Comparison of ENCODE assay signal across 17 cellular contexts in genomic region chr3:37537914-37538691, GRCh38.
DNase-seq lines count a peak whose midpoint lies in the region; ATAC-seq and TF ChIP-seq lines count a peak whose summit lies in the region.
"Had no signal": no experiment of that assay in that cellular context is flagged by ENCODE, and none has a peak within 500 bp of the region (broad histone marks: within the 10 kb centered on the region; RNA-seq: fewer than 3 reads in every experiment).

No MANE protein-coding gene starts in this region.

- CTCF ChIA-PET in PC-3 (lab: Charles Lee) = no interaction called here

- H3K9ac ChIP-seq in PC-3 (ENCODE audit: low read length) = no peak overlapping the region

- no peak overlapping the region for H3K4me2 ChIP-seq in PC-3 (ENCODE audit: low read length)

- BruUV-seq in PC-3 (replicated peaks; lab: Mats Ljungman, UMichigan) = no TSS peak

- POLR2A ChIA-PET in PC-3 (lab: Charles Lee; ENCODE audit: unreplicated experiment) = no interaction called here

- no peak for TF ChIP-seq POLR2A in spleen (IDR thresholded peaks at IDR 0.05)
- TF ChIP-seq POLR2A in Peyer's patch (IDR thresholded peaks at IDR 0.05) = no peak
- no peak for TF ChIP-seq POLR2A in prostate gland (IDR thresholded peaks at IDR 0.05)

- H3K4me3 ChIP-seq in H7 (ENCODE audit: insufficient read depth, low read depth, low read length) (no peak overlapping the region), esophagus (ENCODE audit: low read depth in 1 of 2, low read length in 2 of 2) (no peak overlapping the region), spleen (no peak overlapping the region), Peyer's patch (no peak overlapping the region), prostate gland (no peak overlapping the region), PC-3 (ENCODE audit: low read length) (no peak overlapping the region)
- H3K4me3 ChIP-seq: right lobe of liver had no signal

- H3K27ac ChIP-seq in esophagus (ENCODE audit: low read depth in 2 of 2, low read length in 1 of 2) (peak overlapping the region; percentile 38 to 42), spleen (peak overlapping the region in 7 of 8 donors; percentile 26 to 63 (median 52)), Peyer's patch (peak overlapping the region in 2 of 4 donors; percentile 53 to 71), prostate gland (peak overlapping the region in 1 of 2 donors; percentile 7), PC-3 (ENCODE audit: low read length) (no peak overlapping the region)
- H3K27ac ChIP-seq: right lobe of liver had no signal

- H3K9me2 ChIP-seq in PC-3 (replicated peaks; ENCODE audit: low read length) = no peaks in the 10 kb centered on the region

- peak; percentile 45 for DNase-seq in H7
- peak; percentile 68 for DNase-seq in left kidney (ENCODE audit: low read depth, low spot score)
- DNase-seq in spleen = no peak
- DNase-seq in Peyer's patch = no peak
- no peak for DNase-seq in prostate gland (ENCODE audit: low spot score)
- no peak for DNase-seq in PC-3
- DNase-seq in amniotic stem cell (lab: John Stamatoyannopoulos, UW) = no peak
- DNase-seq: activated effector memory CD4-positive, alpha-beta T cell treated with anti-CD3 and anti-CD28 coated beads, Interleukin-2, amount 50 U/mL, for 16 hours; glutamatergic neuron; IMR-90; kidney; natural killer cell; OCI-M1; right lobe of liver; stimulated activated naive CD4-positive, alpha-beta T cell treated with Interleukin-2 at 50 U/mL for 16 hours; SW 1271 had no signal

- no peak for ATAC-seq in PC-3
- ATAC-seq: natural killer cell had no signal

- H3K4me1 ChIP-seq in esophagus (ENCODE audit: control insufficient read depth in 2 of 2, insufficient read depth in 2 of 2, low read length in 1 of 2) = peaks cover 3 to 11% of the 10 kb centered on the region in 2 donors
- H3K4me1 ChIP-seq in spleen = peaks cover 5 to 44% (median 25%) of the 10 kb centered on the region in 6 donors
- H3K4me1 ChIP-seq in Peyer's patch = peaks cover 0 to 17% (median 0%) of the 10 kb centered on the region in 4 donors
- H3K4me1 ChIP-seq in prostate gland (replicated peaks) = no peaks in the 10 kb centered on the region
- peaks cover 2% of the 10 kb centered on the region; the same call in 1 of the 2 replicates for H3K4me1 ChIP-seq in PC-3 (ENCODE audit: insufficient read depth, low read length)
- H3K4me1 ChIP-seq: right lobe of liver had no signal

- TF ChIP-seq CTCF in spleen (IDR thresholded peaks at IDR 0.05 in 8 of 11, conservative IDR thresholded peaks at IDR 0.05 in 3 of 11) (no peak), Peyer's patch (IDR thresholded peaks at IDR 0.05) (no peak), prostate gland (IDR thresholded peaks at IDR 0.05) (no peak), PC-3 (conservative IDR thresholded peaks at IDR 0.05; ENCODE audit: low read depth, low read length) (no peak)

- intact Hi-C loops in spleen (cut with DNase I; ENCODE audit: low total_unique reads) (no loop called here), prostate gland (cut with DNase I) (no loop called here), PC-3 (cut with micrococcal nuclease) (no loop called here)

- no peaks in the 10 kb centered on the region for H3K9me3 ChIP-seq in esophagus (ENCODE audit: control insufficient read depth in 2 of 2, insufficient read depth in 1 of 2, low read depth in 1 of 2, low read length in 1 of 2)
- no peaks in the 10 kb centered on the region for H3K9me3 ChIP-seq in spleen
- H3K9me3 ChIP-seq in Peyer's patch = no peaks in the 10 kb centered on the region
- H3K9me3 ChIP-seq in prostate gland = no peaks in the 10 kb centered on the region
- no peaks in the 10 kb centered on the region for H3K9me3 ChIP-seq in PC-3 (ENCODE audit: low read length)
- H3K9me3 ChIP-seq: right lobe of liver had no signal

- H4K20me1 ChIP-seq in PC-3 (ENCODE audit: low read length) = no peaks in the 10 kb centered on the region

- H2AFZ ChIP-seq in PC-3 (ENCODE audit: low read length) = no peak overlapping the region

- H3K79me2 ChIP-seq in PC-3 (ENCODE audit: low read length) = no peaks in the 10 kb centered on the region

- H3K27me3 ChIP-seq in H7 (ENCODE audit: control insufficient read depth, insufficient read depth, low read length) (no peaks in the 10 kb centered on the region), esophagus (ENCODE audit: control insufficient read depth in 1 of 2, insufficient read depth in 2 of 2, low read length in 2 of 2) (no peaks in the 10 kb centered on the region), spleen (replicated peaks in 1 of 7) (no peaks in the 10 kb centered on the region), Peyer's patch (no peaks in the 10 kb centered on the region), prostate gland (replicated peaks; ENCODE audit: insufficient read depth) (no peaks in the 10 kb centered on the region), PC-3 (ENCODE audit: low read length) (peaks cover 84% of the 10 kb centered on the region)
- H3K27me3 ChIP-seq: right lobe of liver had no signal

- H3K36me3 ChIP-seq in H7 (replicated peaks; ENCODE audit: control insufficient read depth, insufficient read depth, low read length) (peaks cover 1% of the 10 kb centered on the region; the same call in 1 of the 2 replicates), esophagus (ENCODE audit: control insufficient read depth in 2 of 2, insufficient read depth in 2 of 2, low read length in 1 of 2) (peaks cover 0 to 3% of the 10 kb centered on the region in 2 donors), spleen (peaks cover 0 to 100% (median 7%) of the 10 kb centered on the region in 6 donors), Peyer's patch (peaks cover 0 to 13% (median 0%) of the 10 kb centered on the region in 3 donors), prostate gland (no peaks in the 10 kb centered on the region), PC-3 (ENCODE audit: low read depth, low read length) (no peaks in the 10 kb centered on the region)
- H3K36me3 ChIP-seq: right lobe of liver had no signal

- 52 to 53% methylated on average over 16 of the region's 16 CpGs for WGBS in esophagus, 2 donors
- 63 to 83% (median 76%) methylated on average over 14 to 16 of the region's 16 CpGs for WGBS in spleen, 5 donors
- WGBS in prostate gland = 58% methylated on average over 16 of the region's 16 CpGs

- no peaks in the 10 kb centered on the region for H3F3A ChIP-seq in PC-3 (ENCODE audit: low read length, unreplicated experiment)

Comparison
In these comparisons a context has a peak if more than half of its experiments do, and no peak if none do; other contexts are left out.
1. DNase-seq: peak in H7 (single experiment) and left kidney (single experiment); none in spleen (single experiment), Peyer's patch (0 of 3), prostate gland (single experiment), PC-3 (single experiment) and amniotic stem cell (single experiment).